In the genomic region with DNA sequence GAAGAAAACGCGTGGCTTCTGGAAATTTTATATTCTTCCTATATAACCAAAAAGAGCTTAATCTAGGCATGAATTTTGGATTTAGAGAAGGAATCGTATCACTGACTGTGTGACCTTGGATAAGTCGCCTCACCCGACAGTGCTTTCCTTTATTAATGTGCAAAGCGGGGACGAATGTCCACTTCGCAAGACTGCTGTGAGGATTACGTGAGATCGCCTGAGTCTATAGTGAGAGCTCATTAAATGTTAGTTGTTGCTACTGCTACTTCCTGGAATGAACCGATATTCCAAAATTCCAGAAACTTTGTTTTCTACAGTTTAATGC, we compare ENCODE assay signal across 8 cellular contexts. TPM values are rescaled to one million over a fixed set of nuclear protein-coding genes. Genes with fewer than 3 reads are reported as not detected.
DNase-seq lines count a peak whose midpoint lies in the region; ATAC-seq lines count a peak whose summit lies in the region.

No MANE protein-coding gene starts in this region.

- H3K4me1 ChIP-seq in duodenal mucosa (ENCODE audit: control insufficient read depth in 1 of 2, insufficient read depth in 2 of 2, low read length in 2 of 2): no peaks in the 10 kb centered on the region

- H3K27ac ChIP-seq in duodenal mucosa (ENCODE audit: low read depth, low read length): no peak overlapping the region

- peaks cover 74% of the 10 kb centered on the region for H3K27me3 Mint-ChIP-seq in activated T-cell treated with anti-CD3 and anti-CD28 coated beads, Interleukin-2, amount 50 U/mL, for 24 hours
- peaks cover 3 to 39% (median 11%) of the 10 kb centered on the region in 3 donors for H3K27me3 Mint-ChIP-seq in naive B cell

- H3K36me3 Mint-ChIP-seq in activated T-cell treated with anti-CD3 and anti-CD28 coated beads, Interleukin-2, amount 50 U/mL, for 24 hours (ENCODE audit: low read depth): no peaks in the 10 kb centered on the region
- H3K36me3 Mint-ChIP-seq in naive B cell: peaks cover 0 to 9% of the 10 kb centered on the region in 2 donors

- peak overlapping the region; percentile 86 to 90 for H3K4me3 ChIP-seq in duodenal mucosa (ENCODE audit: low read depth in 1 of 2, low read length in 2 of 2)

- H3K4me3 Mint-ChIP-seq in activated T-cell treated with anti-CD3 and anti-CD28 coated beads, Interleukin-2, amount 50 U/mL, for 24 hours: peak overlapping the region; percentile 83
- H3K4me3 Mint-ChIP-seq in naive B cell: peak overlapping the region; percentile 84 to 96 (median 94)

- H3K9me3 Mint-ChIP-seq in activated T-cell treated with anti-CD3 and anti-CD28 coated beads, Interleukin-2, amount 50 U/mL, for 24 hours: no peaks in the 10 kb centered on the region
- peaks cover 0 to 4% (median 0%) of the 10 kb centered on the region in 7 donors for H3K9me3 Mint-ChIP-seq in naive B cell

- H3K27me3 ChIP-seq in duodenal mucosa (ENCODE audit: control insufficient read depth in 1 of 2, insufficient read depth in 2 of 2, low read length in 2 of 2): no peaks in the 10 kb centered on the region

- H3K9ac ChIP-seq in duodenal mucosa (ENCODE audit: low read depth in 1 of 2, low read length in 2 of 2): peak overlapping the region; percentile 46 to 71

- H3K36me3 ChIP-seq in duodenal mucosa (ENCODE audit: control insufficient read depth in 1 of 2, insufficient read depth in 2 of 2, low read length in 2 of 2): no peaks in the 10 kb centered on the region

- peaks cover 11% of the 10 kb centered on the region for H3K4me1 Mint-ChIP-seq in activated T-cell treated with anti-CD3 and anti-CD28 coated beads, Interleukin-2, amount 50 U/mL, for 24 hours (ENCODE audit: low read depth)
- peaks cover 15 to 28% (median 15%) of the 10 kb centered on the region in 3 donors for H3K4me1 Mint-ChIP-seq in naive B cell

- ATAC-seq in HG03469 (IDR thresholded peaks at IDR 0.05; ENCODE audit: unreplicated experiment) (peak; percentile 7), naive B cell (ENCODE audit: low read depth in 2 of 2) (peak in 1 of 2 donors; percentile 8)

- no peak for DNase-seq in activated T-cell treated with anti-CD3 and anti-CD28 coated beads, Interleukin-2, amount 50 U/mL, for 24 hours
- DNase-seq in activated T-cell treated with anti-CD3 and anti-CD28 coated beads, Interleukin-2, amount 50 U/mL, for 48 hours: no peak
- DNase-seq in naive B cell (no peak), GM19238 (ENCODE audit: insufficient read length, low spot score) (no peak), COR-L47 (lab: John Stamatoyannopoulos, UW) (no peak), OCI-M2 (lab: John Stamatoyannopoulos, UW; ENCODE audit: unreplicated experiment) (no peak)

- no peak overlapping the region for H3K27ac Mint-ChIP-seq in activated T-cell treated with anti-CD3 and anti-CD28 coated beads, Interleukin-2, amount 50 U/mL, for 24 hours
- H3K27ac Mint-ChIP-seq in naive B cell: peak overlapping the region in 1 of 6 donors; percentile 73

- no peaks in the 10 kb centered on the region for H3K9me3 ChIP-seq in duodenal mucosa (ENCODE audit: control insufficient read depth in 1 of 2, low read length in 2 of 2)

RNA-seq across cellular contexts. Expression of a gene that starts 0.4 kb away (rescaled TPM):
- polyA plus RNA-seq in naive B cell (ENCODE audit: low read depth in 6 of 6): under 1 TPM in 5 of 6 donors, not detected in 1; 0.13 to 0.63 (median 0.30) TPM
